Comparison of ENCODE assay signal across 8 cellular contexts in the genomic region with DNA sequence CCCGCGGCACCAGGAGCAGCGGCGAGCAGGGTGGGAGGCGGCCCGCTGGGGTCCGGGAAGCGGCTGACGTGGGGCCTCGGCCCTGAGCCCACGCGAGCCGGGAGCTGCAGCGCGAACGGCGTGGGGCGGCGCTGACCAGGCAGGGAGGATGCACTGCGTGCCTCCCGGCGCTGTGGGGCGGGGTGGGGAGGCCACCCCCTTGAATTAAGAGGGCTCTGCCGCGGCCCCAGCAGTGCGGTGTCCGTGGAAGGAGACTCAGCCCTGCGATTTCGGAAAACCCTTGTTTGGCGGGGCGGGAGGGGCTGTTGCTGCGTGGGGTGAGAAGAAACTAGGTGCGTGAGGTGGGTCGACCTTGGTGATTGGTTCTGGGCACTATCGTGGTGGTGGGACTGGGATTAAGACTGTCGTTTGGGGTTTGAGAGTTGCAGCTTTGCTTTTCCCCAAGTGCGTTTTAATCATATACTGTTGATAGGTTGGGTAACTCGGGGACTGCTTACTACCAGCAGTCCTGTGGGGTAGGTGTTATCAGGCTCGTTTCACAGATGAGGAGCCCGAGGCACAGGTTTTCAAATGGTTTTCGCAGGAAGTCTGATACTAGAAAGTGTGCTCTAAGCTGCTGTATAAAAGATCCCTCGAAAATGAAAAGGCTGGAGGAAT. TPM values are rescaled to one million over a fixed set of nuclear protein-coding genes. Genes with fewer than 3 reads are reported as not detected.
A peak's percentile ranks its signal among the peaks of the same experiment; 100 is the strongest.
DNase-seq lines count a peak whose midpoint lies in the region; ATAC-seq and TF ChIP-seq lines count a peak whose summit lies in the region.

No MANE protein-coding gene starts in this region.

- no peaks in the 10 kb centered on the region for H3K9me3 Mint-ChIP-seq in activated T-helper 17 cell treated with anti-CD3 and anti-CD28 coated beads, Interleukin-2, amount 50 U/mL, for 72 hours
- H3K9me3 Mint-ChIP-seq in progenitor cell of endocrine pancreas (ENCODE audit: low read depth), result no peaks in the 10 kb centered on the region

- TF ChIP-seq CTCF in GM12873 (IDR thresholded peaks at IDR 0.05; ENCODE audit: insufficient read depth, low read depth, low read length, missing control alignments) (peak; percentile 12), HFF-Myc (IDR thresholded peaks at IDR 0.05; ENCODE audit: low read depth, low read length, missing control alignments) (no peak), progenitor cell of endocrine pancreas (IDR thresholded peaks at IDR 0.05; ENCODE audit: unreplicated experiment) (peak; percentile 3)

- DNase-seq in HFF-Myc (ENCODE audit: extremely low read depth, low read depth) (no peak), NCI-H82 (lab: John Stamatoyannopoulos, UW) (peak; percentile 69), germinal center (ENCODE audit: low spot score) (peak; percentile 56), progenitor cell of endocrine pancreas (ENCODE audit: low spot score, unreplicated experiment) (peak; percentile 32), inferior parietal cortex (ENCODE audit: extremely low spot score) (no peak)

- H3K4me3 ChIP-seq in HFF-Myc (replicated peaks; ENCODE audit: low read depth, low read length), result peak overlapping the region; percentile 89

- H3K4me1 Mint-ChIP-seq in activated T-helper 17 cell treated with anti-CD3 and anti-CD28 coated beads, Interleukin-2, amount 50 U/mL, for 72 hours, result peaks cover 11% of the 10 kb centered on the region
- peaks cover 20% of the 10 kb centered on the region for H3K4me1 Mint-ChIP-seq in progenitor cell of endocrine pancreas (ENCODE audit: low read depth)

- H3K36me3 Mint-ChIP-seq in activated T-helper 17 cell treated with anti-CD3 and anti-CD28 coated beads, Interleukin-2, amount 50 U/mL, for 72 hours (ENCODE audit: low read depth), result no peaks in the 10 kb centered on the region
- no peaks in the 10 kb centered on the region for H3K36me3 Mint-ChIP-seq in progenitor cell of endocrine pancreas (ENCODE audit: insufficient read depth)

- no peak overlapping the region for H3K4me3 Mint-ChIP-seq in activated T-helper 17 cell treated with anti-CD3 and anti-CD28 coated beads, Interleukin-2, amount 50 U/mL, for 72 hours
- no peak overlapping the region for H3K4me3 Mint-ChIP-seq in progenitor cell of endocrine pancreas (ENCODE audit: low read depth)

- H3K27ac Mint-ChIP-seq in activated T-helper 17 cell treated with anti-CD3 and anti-CD28 coated beads, Interleukin-2, amount 50 U/mL, for 72 hours, result peak overlapping the region; percentile 92
- H3K27ac Mint-ChIP-seq in progenitor cell of endocrine pancreas, result no peak overlapping the region

- H3K27me3 Mint-ChIP-seq in activated T-helper 17 cell treated with anti-CD3 and anti-CD28 coated beads, Interleukin-2, amount 50 U/mL, for 72 hours, result peaks cover 7% of the 10 kb centered on the region
- H3K27me3 Mint-ChIP-seq in progenitor cell of endocrine pancreas, result no peaks in the 10 kb centered on the region

- ATAC-seq in activated T-helper 17 cell treated with anti-CD3 and anti-CD28 coated beads, Interleukin-2, amount 50 U/mL, for 72 hours (replicated peaks), result peak; percentile 34
- ATAC-seq in GM19452 (IDR thresholded peaks at IDR 0.05; ENCODE audit: unreplicated experiment), result no peak

RNA-seq across cellular contexts. Expression of gene ACSL3, which starts 0.7 kb away (rescaled TPM):
- 10 to 100 TPM; 12.9 to 32.6 TPM for total RNA-seq in activated T-helper 17 cell treated with anti-CD3 and anti-CD28 coated beads, Interleukin-2, amount 50 U/mL, for 72 hours
- 66.9 and 73.8 TPM in 2 replicates for total RNA-seq in progenitor cell of endocrine pancreas

Comparison
In these comparisons a context has a peak if more than half of its experiments do, and no peak if none do; other contexts are left out.
1. DNase-seq: peak in NCI-H82 (single experiment), germinal center (single experiment) and progenitor cell of endocrine pancreas (single experiment); none in HFF-Myc (single experiment) and inferior parietal cortex (single experiment).